Comparison of ENCODE assay signal across 1 cellular context in genomic region chr9:4984571-4985375, GRCh38.
TF ChIP-seq lines count a peak whose summit lies in the region.

JAK2 (plus strand) TSS chr9:4985272; CDS start chr9:5021988, 36,716 bp downstream.

TF ChIP-seq in HEK293, 187 proteins besides CTCF, POLR2A, EP300 and RAD21 (continued from another document):
- TF ChIP-seq ZNF692 (tag by site-specific recombination; IDR thresholded peaks at IDR 0.05) (peak; percentile 98), ZNF792 (tag by site-specific recombination; IDR thresholded peaks at IDR 0.05) (peak; percentile 34; the same call in 1 of the 2 replicates), ZNF48 (tag by site-specific recombination; IDR thresholded peaks at IDR 0.05) (no peak), PRDM1 (tag by site-specific recombination; IDR thresholded peaks at IDR 0.05) (peak; percentile 32; the same call in 1 of the 2 replicates), KLF17 (tag by site-specific recombination; IDR thresholded peaks at IDR 0.05) (peak; percentile 9; the same call in 1 of the 2 replicates)
